In the genomic region with DNA sequence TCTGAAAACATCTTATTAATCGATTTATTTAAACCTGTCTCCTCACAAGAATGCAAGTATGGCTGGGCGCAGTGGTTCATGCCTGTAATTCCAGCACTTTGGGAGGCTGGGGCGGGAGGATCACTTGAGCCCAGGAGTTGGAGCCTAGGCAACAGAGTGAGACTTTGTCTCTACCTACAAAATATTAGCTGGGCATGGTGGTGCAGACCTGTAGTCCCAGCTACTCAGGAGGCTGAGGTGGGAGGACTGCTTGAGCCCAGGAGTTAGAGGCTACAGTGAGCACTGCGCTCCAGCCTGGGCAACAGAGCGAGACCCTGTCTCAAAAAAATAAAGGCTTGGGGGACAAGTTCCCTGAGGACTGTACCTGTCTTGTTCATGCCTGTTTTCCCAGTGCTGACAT, we compare ENCODE assay signal across 8 cellular contexts.
A peak's percentile ranks its signal among the peaks of the same experiment; 100 is the strongest.
DNase-seq lines count a peak whose midpoint lies in the region; ATAC-seq, FAIRE-seq and TF ChIP-seq lines count a peak whose summit lies in the region.
"Not testable (repeated sequence)": the region's sequence is repeated elsewhere in the genome, so short reads cannot be mapped to it uniquely, and the experiment has no call there.

No MANE protein-coding gene starts in this region.

- not testable (repeated sequence) for H3K36me3 ChIP-seq in HEK293 (ENCODE audit: control insufficient read depth in 2 of 2, insufficient read depth in 1 of 2, low read length in 2 of 2); right lobe of liver; pancreas; thyroid gland

- H3K36me3 Mint-ChIP-seq in T-helper 1 cell treated with Interleukin-12 subunit alpha and Interleukin-12 subunit beta and Interleukin-4 antibody, amounts not matched to agents 30 μg/mL and 1 μg/mL, for 36 hours (ENCODE audit: low read depth), result peaks cover 28% of the 10 kb centered on the region
- H3K36me3 Mint-ChIP-seq in activated naive CD4-positive, alpha-beta T cell treated with anti-CD3 and anti-CD28 coated beads, Interleukin-2, amount 50 U/mL, for 24 hours, result peaks cover 12% of the 10 kb centered on the region

- WGBS in right lobe of liver (ENCODE audit: insufficient coverage, low coverage, low lambda C conversion rate, missing lambda C conversion rate), result 87% methylated on average over 3 of the region's 5 CpGs
- WGBS in pancreas, 2 donors, result 96 to 97% methylated on average over 5 of the region's 5 CpGs
- 93 to 94% methylated on average over 5 of the region's 5 CpGs for WGBS in thyroid gland, 2 donors

- TF ChIP-seq POLR2A in right lobe of liver (IDR thresholded peaks at IDR 0.05); thyroid gland (IDR thresholded peaks at IDR 0.05): not testable (repeated sequence)

- H3K4me3 Mint-ChIP-seq in T-helper 1 cell treated with Interleukin-12 subunit alpha and Interleukin-12 subunit beta and Interleukin-4 antibody, amounts not matched to agents 30 μg/mL and 1 μg/mL, for 36 hours; activated naive CD4-positive, alpha-beta T cell treated with anti-CD3 and anti-CD28 coated beads, Interleukin-2, amount 50 U/mL, for 24 hours: not testable (repeated sequence)

- H3K4me3 ChIP-seq in HEK293 (ENCODE audit: low read depth, low read length); dorsolateral prefrontal cortex; right lobe of liver; pancreas; thyroid gland (replicated peaks in 1 of 3): not testable (repeated sequence)

- H3K27ac ChIP-seq in 22Rv1 (peak overlapping the region; percentile 69), dorsolateral prefrontal cortex (peak overlapping the region in 39 of 59 donors; percentile 8 to 79 (median 57)), right lobe of liver (peak overlapping the region; percentile 79 to 98 (median 96)), pancreas (peak overlapping the region; percentile 17 to 85 (median 70)), thyroid gland (peak overlapping the region; percentile 19 to 93 (median 81))
- H3K27ac ChIP-seq in HEK293 (ENCODE audit: extremely low read depth, low read depth, low read length), result not testable (repeated sequence)

- CTCF ChIA-PET in HEK293 (lab: Yijun Ruan, JAX), result interaction anchor here (0.9 to 1.6 kb wide), 2 partner anchors 38 to 63 kb away, joined by 3 to 5 read pairs; no protein-coding TSS in a partner anchor

- peak overlapping the region; percentile 43 for H3K27ac Mint-ChIP-seq in T-helper 1 cell treated with Interleukin-12 subunit alpha and Interleukin-12 subunit beta and Interleukin-4 antibody, amounts not matched to agents 30 μg/mL and 1 μg/mL, for 36 hours
- peak overlapping the region; percentile 76 for H3K27ac Mint-ChIP-seq in activated naive CD4-positive, alpha-beta T cell treated with anti-CD3 and anti-CD28 coated beads, Interleukin-2, amount 50 U/mL, for 24 hours

- not testable (repeated sequence) for FAIRE-seq in pancreas (lab: Jason Lieb, UNC)

- H3K9me3 Mint-ChIP-seq in T-helper 1 cell treated with Interleukin-12 subunit alpha and Interleukin-12 subunit beta and Interleukin-4 antibody, amounts not matched to agents 30 μg/mL and 1 μg/mL, for 36 hours; activated naive CD4-positive, alpha-beta T cell treated with anti-CD3 and anti-CD28 coated beads, Interleukin-2, amount 50 U/mL, for 24 hours: not testable (repeated sequence)

- POLR2A ChIA-PET in HEK293 (lab: Yijun Ruan, JAX), result interaction anchor here (0.6 kb wide), 1 partner anchor 281 kb away, joined by 5 read pairs; no protein-coding TSS in a partner anchor

- not testable (repeated sequence) for H3K4me1 ChIP-seq in HEK293 (ENCODE audit: control insufficient read depth, insufficient read depth, low read length)
- H3K4me1 ChIP-seq in right lobe of liver (peaks cover 0 to 51% (median 17%) of the 10 kb centered on the region in 4 donors), pancreas (peaks cover 34 to 69% (median 54%) of the 10 kb centered on the region in 3 donors), thyroid gland (peaks cover 33 to 71% of the 10 kb centered on the region in 2 donors)

- not testable (repeated sequence) for H3K27me3 ChIP-seq in dorsolateral prefrontal cortex, right lobe of liver, pancreas, thyroid gland

- H3K4me1 Mint-ChIP-seq in T-helper 1 cell treated with Interleukin-12 subunit alpha and Interleukin-12 subunit beta and Interleukin-4 antibody, amounts not matched to agents 30 μg/mL and 1 μg/mL, for 36 hours (ENCODE audit: low read depth), result peaks cover 72% of the 10 kb centered on the region
- peaks cover 78% of the 10 kb centered on the region for H3K4me1 Mint-ChIP-seq in activated naive CD4-positive, alpha-beta T cell treated with anti-CD3 and anti-CD28 coated beads, Interleukin-2, amount 50 U/mL, for 24 hours

- H3K9me3 ChIP-seq in HEK293 (ENCODE audit: control insufficient read depth, insufficient read depth, low read depth, low read length); right lobe of liver; pancreas; thyroid gland: not testable (repeated sequence)

- ATAC-seq in right lobe of liver, pancreas: not testable (repeated sequence)

- H3K27me3 Mint-ChIP-seq in T-helper 1 cell treated with Interleukin-12 subunit alpha and Interleukin-12 subunit beta and Interleukin-4 antibody, amounts not matched to agents 30 μg/mL and 1 μg/mL, for 36 hours (ENCODE audit: low read depth); activated naive CD4-positive, alpha-beta T cell treated with anti-CD3 and anti-CD28 coated beads, Interleukin-2, amount 50 U/mL, for 24 hours: not testable (repeated sequence)

- DNase-seq in dorsolateral prefrontal cortex, right lobe of liver, pancreas, thyroid gland: not testable (repeated sequence)

- intact Hi-C loops in dorsolateral prefrontal cortex (cut with DNase I) (loop anchor here in 1 of 2 donors (10.0 kb wide), 1 partner anchor 80 kb away; no protein-coding TSS in a partner anchor), right lobe of liver (cut with DNase I) (loop anchor here in 1 of 2 donors (10.0 kb wide), 1 partner anchor 80 kb away; no protein-coding TSS in a partner anchor)
- intact Hi-C loops in pancreas (cut with DNase I); thyroid gland (cut with DNase I): not testable (repeated sequence)

- TF ChIP-seq CTCF in 22Rv1 (IDR thresholded peaks at IDR 0.05); HEK293 (tag by site-specific recombination; IDR thresholded peaks at IDR 0.05); dorsolateral prefrontal cortex (IDR thresholded peaks at IDR 0.05 in 54 of 56, conservative IDR thresholded peaks at IDR 0.05 in 2 of 56; ENCODE audit: low read depth in 1 of 56, partially characterized antibody in 56 of 56); right lobe of liver (IDR thresholded peaks at IDR 0.05); pancreas (IDR thresholded peaks at IDR 0.05); thyroid gland (IDR thresholded peaks at IDR 0.05): not testable (repeated sequence)

TF ChIP-seq in HEK293, 187 proteins besides CTCF, POLR2A, EP300 and RAD21:
- TF ChIP-seq ZNF121 (tag by site-specific recombination; IDR thresholded peaks at IDR 0.05), result 0 out of 2 replicates have a peak, but pooled peaks have one; percentile 9
